10 cellular contexts compared by ENCODE assay signal in the genomic region with DNA sequence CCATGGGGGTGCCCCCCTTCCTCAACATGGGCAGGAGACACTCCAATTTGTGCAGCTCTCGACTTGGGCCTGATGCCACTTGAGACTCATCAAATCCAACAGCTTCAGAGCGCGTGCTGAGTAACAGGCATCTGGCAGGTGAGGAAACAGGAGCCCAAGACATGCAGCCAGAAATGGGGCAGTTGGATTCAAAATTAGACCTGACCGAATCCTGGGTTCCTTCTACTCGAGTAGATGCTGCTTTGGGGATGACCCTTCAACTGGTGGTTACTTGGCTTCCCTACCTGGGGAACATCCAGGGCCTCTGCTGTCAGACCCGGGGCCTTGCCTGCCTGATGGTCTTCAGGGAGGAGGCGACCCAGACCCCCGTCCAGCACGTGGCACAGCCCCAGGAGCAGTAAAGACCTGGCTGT. TPM values are rescaled to one million over a fixed set of nuclear protein-coding genes. Genes with fewer than 3 reads are reported as not detected.
DNase-seq lines count a peak whose midpoint lies in the region; ATAC-seq and TF ChIP-seq lines count a peak whose summit lies in the region.
"Had no signal": no experiment of that assay in that cellular context is flagged by ENCODE, and none has a peak within 500 bp of the region (broad histone marks: within the 10 kb centered on the region; RNA-seq: fewer than 3 reads in every experiment).

No MANE protein-coding gene starts in this region.

- H3K27me3 ChIP-seq in WERI-Rb-1 (ENCODE audit: insufficient read depth, low read depth, severe bottlenecking) (no peaks in the 10 kb centered on the region), vagina (peaks cover 4% of the 10 kb centered on the region)

- peaks cover 15% of the 10 kb centered on the region for H3K36me3 ChIP-seq in WERI-Rb-1
- no peaks in the 10 kb centered on the region for H3K36me3 ChIP-seq in vagina
- H3K36me3 ChIP-seq: tibial nerve had no signal

- TF ChIP-seq CTCF in WERI-Rb-1 (IDR thresholded peaks at IDR 0.05; ENCODE audit: low read depth, low read length) (no peak), vagina (IDR thresholded peaks at IDR 0.05) (no peak)

- H3K9me3 ChIP-seq in WERI-Rb-1 (ENCODE audit: severe bottlenecking) (no peaks in the 10 kb centered on the region), vagina (no peaks in the 10 kb centered on the region)
- H3K9me3 ChIP-seq: tibial nerve had no signal

- no peak for ATAC-seq in GM21717 (IDR thresholded peaks at IDR 0.05; ENCODE audit: unreplicated experiment)
- ATAC-seq in GM21423 (IDR thresholded peaks at IDR 0.05; ENCODE audit: unreplicated experiment) = no peak

- intact Hi-C loops in vagina (cut with DNase I) = no loop called here

- H3K4me3 ChIP-seq in WERI-Rb-1 (ENCODE audit: low read depth, low read length) (peak overlapping the region; percentile 22; the same call in 1 of the 2 replicates), vagina (peak overlapping the region; percentile 17 to 33)

- peak; percentile 23 for DNase-seq in stimulated activated CD4-positive, alpha-beta T cell treated with anti-CD3 and anti-CD28 coated beads, Interleukin-15, amount 100 ng/mL, for 24 hours
- no peak for DNase-seq in stimulated activated CD4-positive, alpha-beta T cell treated with anti-CD3 and anti-CD28 coated beads, Interleukin-2, amount 100 ng/mL, for 48 hours
- DNase-seq in WERI-Rb-1 (peak; percentile 36), vagina (ENCODE audit: extremely low spot score in 2 of 2) (no peak)
- DNase-seq: CD8-positive, alpha-beta memory T cell; kidney; stimulated activated CD4-positive, alpha-beta T cell treated with anti-CD3 and anti-CD28 coated beads, Interleukin-12 subunit alpha, Interleukin-12 subunit beta, amount 100 ng/mL, for 4 hours had no signal

- TF ChIP-seq POLR2A in vagina (IDR thresholded peaks at IDR 0.05) = no peak

- H3K4me1 ChIP-seq in vagina = peaks cover 63% of the 10 kb centered on the region

- H3K27ac ChIP-seq in WERI-Rb-1 (peak overlapping the region; percentile 100), vagina (peak overlapping the region; percentile 51)

RNA-seq across cellular contexts. Expression of gene NTN3, which starts 0.5 kb away (rescaled TPM):
- not detected for total RNA-seq in vagina
- total RNA-seq: CD8-positive, alpha-beta memory T cell had no signal

RNA-seq across cellular contexts. Expression of gene TBC1D24, which starts 4.3 kb away (rescaled TPM):
- 9.6 TPM for total RNA-seq in vagina

RNA-seq across cellular contexts. Expression of gene TEDC2, which starts 10.7 kb away (rescaled TPM):
- total RNA-seq in vagina = 2.5 TPM

RNA-seq across cellular contexts. Expression of gene CCNF, which starts 41.4 kb away (rescaled TPM):
- total RNA-seq in vagina = 2.5 TPM

RNA-seq across cellular contexts. Expression of gene ATP6V0C, which starts 43.1 kb away (rescaled TPM):
- total RNA-seq in vagina = 133 TPM

Comparison
In these comparisons a context has a peak if more than half of its experiments do, and no peak if none do; other contexts are left out.
1. DNase-seq: peak in stimulated activated CD4-positive, alpha-beta T cell treated with anti-CD3 and anti-CD28 coated beads, Interleukin-15, amount 100 ng/mL, for 24 hours (single experiment) and WERI-Rb-1 (single experiment); none in stimulated activated CD4-positive, alpha-beta T cell treated with anti-CD3 and anti-CD28 coated beads, Interleukin-2, amount 100 ng/mL, for 48 hours (0 of 2) and vagina (0 of 2).